In the genomic region with DNA sequence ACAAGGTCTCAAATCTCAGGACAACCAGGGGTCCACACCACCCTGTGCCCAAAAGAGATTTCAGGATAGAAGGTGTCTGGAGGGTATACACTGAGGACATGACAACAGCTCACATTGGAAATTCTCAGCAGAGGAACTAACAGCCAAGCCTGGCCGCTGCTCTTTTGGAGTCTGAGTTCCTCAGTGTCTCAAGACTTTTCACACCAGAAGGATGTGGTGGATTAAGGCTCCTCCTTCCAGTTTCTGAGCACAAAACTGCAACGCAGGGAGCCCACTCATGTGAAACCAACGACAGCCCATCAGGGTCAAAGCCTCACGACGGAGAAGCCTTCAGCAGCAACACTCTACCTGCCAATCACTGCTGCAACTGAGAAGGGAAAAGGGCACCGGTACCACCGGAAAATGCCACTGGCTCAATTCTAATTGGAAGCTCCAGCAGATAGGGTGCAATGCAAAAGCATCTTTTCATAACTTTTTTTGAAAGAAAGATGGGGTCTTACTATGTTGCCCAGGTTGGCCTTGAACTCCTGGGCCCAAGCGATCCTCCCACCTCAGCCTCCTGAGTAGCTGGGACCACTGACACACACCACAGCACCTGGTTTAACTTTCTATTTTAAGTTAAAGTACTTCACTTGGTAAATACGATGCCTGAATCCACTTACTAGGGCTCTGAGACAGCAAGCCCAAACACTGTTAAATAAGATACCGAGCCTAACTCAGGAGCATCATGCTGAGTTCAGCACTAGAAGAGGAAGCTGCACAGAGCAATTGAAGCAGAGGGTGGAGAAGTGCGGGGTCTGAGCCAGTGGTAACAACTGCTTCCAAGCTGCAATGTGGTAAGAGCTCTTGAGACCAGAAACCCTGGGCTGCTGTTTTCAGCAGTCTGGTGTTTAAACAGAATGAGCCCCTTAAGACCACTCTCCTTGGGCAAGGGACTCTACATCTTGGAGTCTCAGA, we compare ENCODE assay signal across 9 cellular contexts. TPM values are rescaled to one million over a fixed set of nuclear protein-coding genes. Genes with fewer than 3 reads are reported as not detected.
A peak's percentile ranks its signal among the peaks of the same experiment; 100 is the strongest.
DNase-seq lines count a peak whose midpoint lies in the region; ATAC-seq and TF ChIP-seq lines count a peak whose summit lies in the region.
"Had no signal": no experiment of that assay in that cellular context is flagged by ENCODE, and none has a peak within 500 bp of the region (broad histone marks: within the 10 kb centered on the region; RNA-seq: fewer than 3 reads in every experiment).

No MANE protein-coding gene starts in this region.

- ATAC-seq in GM18505 (IDR thresholded peaks at IDR 0.05; ENCODE audit: unreplicated experiment) (peak; percentile 52), HG02884 (IDR thresholded peaks at IDR 0.05; ENCODE audit: unreplicated experiment) (peak; percentile 55)
- ATAC-seq in stimulated activated naive B cell treated with anti-CD40 and anti-IgM and Interleukin-4, amounts not matched to agents 10 μg/mL and 1 μg/mL and 100 μg/mL, for 72 hours (replicated peaks): peak; percentile 81 to 85

- H3K4me3 Mint-ChIP-seq in T-helper 1 cell treated with Interleukin-12 subunit alpha and Interleukin-12 subunit beta and Interleukin-4 antibody, amounts not matched to agents 30 μg/mL and 1 μg/mL, for 36 hours: peak overlapping the region; percentile 80
- H3K4me3 Mint-ChIP-seq in stimulated activated naive B cell treated with anti-CD40 and anti-IgM and Interleukin-4, amounts not matched to agents 10 μg/mL and 1 μg/mL and 100 μg/mL, for 72 hours: peak overlapping the region; percentile 72 to 73
- H3K4me3 Mint-ChIP-seq in glutamatergic neuron (ENCODE audit: unreplicated experiment): no peak overlapping the region
- H3K4me3 Mint-ChIP-seq: brain had no signal

- no peak overlapping the region for H3K4me3 ChIP-seq in fibroblast of the aortic adventitia (ENCODE audit: low read depth, low read length)

- H3K9me3 Mint-ChIP-seq in T-helper 1 cell treated with Interleukin-12 subunit alpha and Interleukin-12 subunit beta and Interleukin-4 antibody, amounts not matched to agents 30 μg/mL and 1 μg/mL, for 36 hours: no peaks in the 10 kb centered on the region
- H3K9me3 Mint-ChIP-seq in stimulated activated naive B cell treated with anti-CD40 and anti-IgM and Interleukin-4, amounts not matched to agents 10 μg/mL and 1 μg/mL and 100 μg/mL, for 72 hours: no peaks in the 10 kb centered on the region
- H3K9me3 Mint-ChIP-seq in glutamatergic neuron (ENCODE audit: unreplicated experiment): peaks cover 4% of the 10 kb centered on the region
- H3K9me3 Mint-ChIP-seq: brain had no signal

- no peaks in the 10 kb centered on the region for H3K27me3 Mint-ChIP-seq in T-helper 1 cell treated with Interleukin-12 subunit alpha and Interleukin-12 subunit beta and Interleukin-4 antibody, amounts not matched to agents 30 μg/mL and 1 μg/mL, for 36 hours (ENCODE audit: low read depth)
- no peaks in the 10 kb centered on the region for H3K27me3 Mint-ChIP-seq in stimulated activated naive B cell treated with anti-CD40 and anti-IgM and Interleukin-4, amounts not matched to agents 10 μg/mL and 1 μg/mL and 100 μg/mL, for 72 hours
- peaks cover 2% of the 10 kb centered on the region for H3K27me3 Mint-ChIP-seq in glutamatergic neuron (ENCODE audit: unreplicated experiment)
- H3K27me3 Mint-ChIP-seq: brain had no signal

- peak; percentile 60 for TF ChIP-seq POLR2A in GM18505 (IDR thresholded peaks at IDR 0.05; ENCODE audit: borderline replicate concordance, extremely low read depth, insufficient read depth, insufficient read length)

- H3K4me1 Mint-ChIP-seq in T-helper 1 cell treated with Interleukin-12 subunit alpha and Interleukin-12 subunit beta and Interleukin-4 antibody, amounts not matched to agents 30 μg/mL and 1 μg/mL, for 36 hours (ENCODE audit: low read depth): peaks cover 79% of the 10 kb centered on the region
- H3K4me1 Mint-ChIP-seq in stimulated activated naive B cell treated with anti-CD40 and anti-IgM and Interleukin-4, amounts not matched to agents 10 μg/mL and 1 μg/mL and 100 μg/mL, for 72 hours: peaks cover 57 to 81% of the 10 kb centered on the region in 2 donors
- H3K4me1 Mint-ChIP-seq in glutamatergic neuron (ENCODE audit: low read depth, unreplicated experiment): peaks cover 26% of the 10 kb centered on the region

- H3K27ac Mint-ChIP-seq in T-helper 1 cell treated with Interleukin-12 subunit alpha and Interleukin-12 subunit beta and Interleukin-4 antibody, amounts not matched to agents 30 μg/mL and 1 μg/mL, for 36 hours: peak overlapping the region; percentile 91
- H3K27ac Mint-ChIP-seq in stimulated activated naive B cell treated with anti-CD40 and anti-IgM and Interleukin-4, amounts not matched to agents 10 μg/mL and 1 μg/mL and 100 μg/mL, for 72 hours: peak overlapping the region; percentile 93
- H3K27ac Mint-ChIP-seq in glutamatergic neuron (ENCODE audit: unreplicated experiment): no peak overlapping the region

- DNase-seq in fibroblast of the aortic adventitia (ENCODE audit: low read depth) (peak; percentile 54), amniotic stem cell (lab: John Stamatoyannopoulos, UW) (no peak), NCI-H2171 treated with DMSO at 0.1 percent for 48 hours (lab: John Stamatoyannopoulos, UW) (no peak), glutamatergic neuron (no peak)
- DNase-seq in stimulated activated naive B cell treated with anti-CD40 and anti-IgM and Interleukin-4, amounts not matched to agents 10 μg/mL and 1 μg/mL and 100 μg/mL, for 72 hours: peak; percentile 45

- no peak for TF ChIP-seq CTCF in fibroblast of the aortic adventitia (IDR thresholded peaks at IDR 0.05; ENCODE audit: insufficient read depth, low read length)
- no peak for TF ChIP-seq CTCF in glutamatergic neuron (IDR thresholded peaks at IDR 0.05; ENCODE audit: partially characterized antibody, unreplicated experiment)

- H3K36me3 Mint-ChIP-seq in T-helper 1 cell treated with Interleukin-12 subunit alpha and Interleukin-12 subunit beta and Interleukin-4 antibody, amounts not matched to agents 30 μg/mL and 1 μg/mL, for 36 hours (ENCODE audit: low read depth): peaks cover 17% of the 10 kb centered on the region
- H3K36me3 Mint-ChIP-seq in stimulated activated naive B cell treated with anti-CD40 and anti-IgM and Interleukin-4, amounts not matched to agents 10 μg/mL and 1 μg/mL and 100 μg/mL, for 72 hours: peaks cover 10 to 18% of the 10 kb centered on the region in 2 donors
- no peaks in the 10 kb centered on the region for H3K36me3 Mint-ChIP-seq in glutamatergic neuron (ENCODE audit: unreplicated experiment)

RNA-seq across cellular contexts. Expression of a gene that starts 7.8 kb away (rescaled TPM):
- total RNA-seq in fibroblast of the aortic adventitia (ENCODE audit: low replicate concordance): 96.6 and 232 TPM in 2 replicates
- 326 TPM for total RNA-seq in glutamatergic neuron (ENCODE audit: unreplicated experiment)

Comparison
In these comparisons a context has a peak if more than half of its experiments do, and no peak if none do; other contexts are left out.
1. DNase-seq: peak in fibroblast of the aortic adventitia (single experiment) and stimulated activated naive B cell treated with anti-CD40 and anti-IgM and Interleukin-4, amounts not matched to agents 10 μg/mL and 1 μg/mL and 100 μg/mL, for 72 hours (single experiment); none in amniotic stem cell (single experiment), NCI-H2171 treated with DMSO at 0.1 percent for 48 hours (single experiment) and glutamatergic neuron (single experiment).
2. Peak in every context shown above with its lines, with median percentiles within 50 percentile points of each other: ATAC-seq.